In genomic region chr9:33320568-33321261, GRCh38 we compare ENCODE assay signal across 9 cellular contexts. TPM values are rescaled to one million over a fixed set of nuclear protein-coding genes. Genes with fewer than 3 reads are reported as not detected.
DNase-seq lines count a peak whose midpoint lies in the region; ATAC-seq and TF ChIP-seq lines count a peak whose summit lies in the region.
"Had no signal": no experiment of that assay in that cellular context is flagged by ENCODE, and none has a peak within 500 bp of the region (broad histone marks: within the 10 kb centered on the region; RNA-seq: fewer than 3 reads in every experiment).

No MANE protein-coding gene starts in this region.

- H4K91ac ChIP-seq in trophoblast cell (ENCODE audit: low read depth, low read length): no peak overlapping the region

- no peak overlapping the region for H3K18ac ChIP-seq in trophoblast cell (ENCODE audit: low read length)

- intact Hi-C loops in CD4-positive, alpha-beta memory T cell (cut with micrococcal nuclease): no loop called here
- intact Hi-C loops in PC-9 (cut with micrococcal nuclease; ENCODE audit: unreplicated experiment): loop anchor here (1.0 to 10.0 kb wide), 3 partner anchors 9 to 74 kb away; no protein-coding TSS in a partner anchor

- no peak for TF ChIP-seq CTCF in PC-9 (conservative IDR thresholded peaks at IDR 0.05)
- TF ChIP-seq CTCF in epithelial cell of proximal tubule (conservative IDR thresholded peaks at IDR 0.05; ENCODE audit: low read depth, low read length): no peak

- no peak overlapping the region for H3K9ac ChIP-seq in trophoblast cell (ENCODE audit: low read length)

- no peaks in the 10 kb centered on the region for H3K4me1 ChIP-seq in CD4-positive, alpha-beta memory T cell (ENCODE audit: insufficient read depth, low read length)
- H3K4me1 ChIP-seq in PC-9 (replicated peaks; ENCODE audit: insufficient read depth): peaks cover 39% of the 10 kb centered on the region
- H3K4me1 ChIP-seq in trophoblast cell (ENCODE audit: control insufficient read depth in 1 of 2, insufficient read depth in 2 of 2, low read length in 2 of 2): no peaks in the 10 kb centered on the region

- peaks cover 44% of the 10 kb centered on the region for H3F3A ChIP-seq in PC-9 (ENCODE audit: insufficient read depth, low read depth)

- DNase-seq in CD4-positive, alpha-beta memory T cell: no peak
- DNase-seq in PC-9: peak; percentile 37 to 90
- peak; percentile 65 for DNase-seq in epithelial cell of proximal tubule (ENCODE audit: low read depth)
- DNase-seq in trophoblast cell: peak; percentile 40 to 72
- DNase-seq in NCI-H2171 treated with DMSO at 0.1 percent for 48 hours (lab: John Stamatoyannopoulos, UW): no peak
- DNase-seq: naive B cell had no signal

- H3K27ac Mint-ChIP-seq in CD4-positive, alpha-beta memory T cell: peak overlapping the region in 4 of 7 donors; percentile 5 to 85 (median 42)

- H3K36me3 Mint-ChIP-seq in CD4-positive, alpha-beta memory T cell: peaks cover 60 to 66% of the 10 kb centered on the region in 2 donors

- WGBS in trophoblast cell (ENCODE audit: extremely low coverage, insufficient coverage, insufficient read length): no CpG with 5 or more reads among the region's 2 CpGs

- no peaks in the 10 kb centered on the region for H3K27me3 ChIP-seq in CD4-positive, alpha-beta memory T cell (ENCODE audit: insufficient read depth, low read length)
- H3K27me3 ChIP-seq in PC-9 (ENCODE audit: insufficient read depth, low read depth): no peaks in the 10 kb centered on the region
- no peaks in the 10 kb centered on the region for H3K27me3 ChIP-seq in trophoblast cell (ENCODE audit: insufficient read depth, low read length)

- H2AFZ ChIP-seq in PC-9 (no peak overlapping the region), trophoblast cell (ENCODE audit: insufficient read depth, low read length, poor library complexity) (no peak overlapping the region)

- peaks cover 59% of the 10 kb centered on the region for H3K36me3 ChIP-seq in CD4-positive, alpha-beta memory T cell (ENCODE audit: insufficient read depth, low read length)
- H3K36me3 ChIP-seq in PC-9 (ENCODE audit: low read depth) (peaks cover 27% of the 10 kb centered on the region), trophoblast cell (ENCODE audit: control insufficient read depth in 1 of 2, insufficient read depth in 2 of 2, low read length in 2 of 2) (peaks cover 35 to 38% of the 10 kb centered on the region in 2 experiments)

- POLR2A ChIA-PET in CD4-positive, alpha-beta memory T cell (lab: Charles Lee; ENCODE audit: partially characterized antibody): interaction anchor here (0.6 kb wide), 1 partner anchor 17 kb away, joined by 3 read pairs; no protein-coding TSS in a partner anchor
- POLR2A ChIA-PET in PC-9 (lab: Charles Lee; ENCODE audit: unreplicated experiment): interaction anchor here (0.5 to 0.8 kb wide), 7 partner anchors 30 to 1031 kb away, joined by 3 to 6 read pairs (median 4); partner anchors contain the start of gene NOL6

- H3K27ac ChIP-seq in CD4-positive, alpha-beta memory T cell (ENCODE audit: low read depth, low read length): no peak overlapping the region
- peak overlapping the region; percentile 99 for H3K27ac ChIP-seq in PC-9
- H3K27ac ChIP-seq in trophoblast cell (ENCODE audit: low read depth, low read length): no peak overlapping the region

- H2AK5ac ChIP-seq in trophoblast cell (ENCODE audit: low read length): no peak overlapping the region

- H3K4me3 Mint-ChIP-seq in CD4-positive, alpha-beta memory T cell: no peak overlapping the region
- H3K4me3 Mint-ChIP-seq: naive B cell had no signal

- no peaks in the 10 kb centered on the region; the same call in 1 of the 2 replicates for H3K9me2 ChIP-seq in PC-9 (ENCODE audit: insufficient read depth)

- no peaks in the 10 kb centered on the region for H3K79me2 ChIP-seq in PC-9 (ENCODE audit: low read depth)
- no peaks in the 10 kb centered on the region for H3K79me2 ChIP-seq in trophoblast cell (ENCODE audit: control insufficient read depth, insufficient read depth, low read length, poor library complexity)

- BruUV-seq in PC-9 (replicated peaks; lab: Mats Ljungman, UMichigan): no TSS peak

- H3K9me3 ChIP-seq in CD4-positive, alpha-beta memory T cell (ENCODE audit: control insufficient read depth in 1 of 2, low read length in 2 of 2): no peaks in the 10 kb centered on the region
- no peaks in the 10 kb centered on the region for H3K9me3 ChIP-seq in PC-9 (ENCODE audit: insufficient read depth, low read depth)
- peaks cover 1% of the 10 kb centered on the region for H3K9me3 ChIP-seq in trophoblast cell (ENCODE audit: insufficient read depth, low read depth, low read length)

- no peaks in the 10 kb centered on the region for H3K79me1 ChIP-seq in trophoblast cell (ENCODE audit: low read length)

- CTCF ChIA-PET in CD4-positive, alpha-beta memory T cell (lab: Charles Lee; ENCODE audit: partially characterized antibody): interaction anchor here (1.5 kb wide), 1 partner anchor 34 kb away, joined by 3 read pairs; no protein-coding TSS in a partner anchor
- CTCF ChIA-PET in PC-9 (lab: Charles Lee): interaction anchor here (1.1 to 1.3 kb wide), 2 partner anchors 132 to 303 kb away, joined by 3 read pairs; no protein-coding TSS in a partner anchor

- no peak for ATAC-seq in GM19328 (IDR thresholded peaks at IDR 0.05; ENCODE audit: unreplicated experiment)
- ATAC-seq in GM18867 (IDR thresholded peaks at IDR 0.05; ENCODE audit: unreplicated experiment): no peak
- ATAC-seq in GM21390 (IDR thresholded peaks at IDR 0.05; ENCODE audit: unreplicated experiment): no peak

- peak overlapping the region; percentile 65 for H3K4me2 ChIP-seq in PC-9
- H3K4me2 ChIP-seq in trophoblast cell (ENCODE audit: low read length): no peak overlapping the region

- H3K4ac ChIP-seq in trophoblast cell (ENCODE audit: low read depth, low read length): no peak overlapping the region

- no peak overlapping the region for H3K4me3 ChIP-seq in CD4-positive, alpha-beta memory T cell (ENCODE audit: low read length in 2 of 2)
- H3K4me3 ChIP-seq in PC-9 (peak overlapping the region; percentile 10; the same call in 1 of the 2 replicates), epithelial cell of proximal tubule (ENCODE audit: low read depth, low read length) (no peak overlapping the region), trophoblast cell (ENCODE audit: low read depth, low read length) (no peak overlapping the region)

- H4K8ac ChIP-seq in trophoblast cell (ENCODE audit: low read depth, low read length): no peak overlapping the region

- H3K23ac ChIP-seq in trophoblast cell (ENCODE audit: low read length): no peak overlapping the region

- H3K14ac ChIP-seq in trophoblast cell (ENCODE audit: low read length): no peak overlapping the region

- H3K9me3 Mint-ChIP-seq in CD4-positive, alpha-beta memory T cell: no peaks in the 10 kb centered on the region

- no peak overlapping the region for H4K12ac ChIP-seq in trophoblast cell (ENCODE audit: low read depth, low read length)

- H3K27me3 Mint-ChIP-seq in CD4-positive, alpha-beta memory T cell: no peaks in the 10 kb centered on the region
- H3K27me3 Mint-ChIP-seq: naive B cell had no signal

- no peak overlapping the region for H2BK5ac ChIP-seq in trophoblast cell (ENCODE audit: low read depth, low read length, poor library complexity)

- H2BK12ac ChIP-seq in trophoblast cell (ENCODE audit: low read length): no peak overlapping the region

- H3K4me1 Mint-ChIP-seq in CD4-positive, alpha-beta memory T cell: no peaks in the 10 kb centered on the region
- H3K4me1 Mint-ChIP-seq: naive B cell had no signal

- H4K20me1 ChIP-seq in PC-9 (ENCODE audit: insufficient read depth): no peaks in the 10 kb centered on the region

- H2BK120ac ChIP-seq in trophoblast cell (ENCODE audit: insufficient read depth, low read length, poor library complexity): no peak overlapping the region

RNA-seq across cellular contexts. Expression of gene NFX1, which starts 30.4 kb away (rescaled TPM):
- 10 to 100 TPM; 63.7 to 64.7 TPM for total RNA-seq in CD4-positive, alpha-beta memory T cell
- 10 to 100 TPM; 21.2 to 45.0 TPM for polyA plus RNA-seq in CD4-positive, alpha-beta memory T cell
- total RNA-seq in PC-9 (2021): 14.9 and 15.0 TPM in 2 replicates
- 14.2 and 15.6 TPM in 2 replicates for total RNA-seq in epithelial cell of proximal tubule
- polyA plus RNA-seq in trophoblast cell (2013): 18.2 and 18.8 TPM in 2 replicates

RNA-seq across cellular contexts. Expression of gene CHMP5, which starts 55.9 kb away (rescaled TPM):
- 10 to 100 TPM; 32.3 to 35.0 TPM for total RNA-seq in CD4-positive, alpha-beta memory T cell
- polyA plus RNA-seq in CD4-positive, alpha-beta memory T cell: 10 to 100 TPM; 44.3 to 59.9 TPM
- 63.0 and 78.2 TPM in 2 replicates for total RNA-seq in PC-9 (2021)
- 64.0 and 76.7 TPM in 2 replicates for total RNA-seq in epithelial cell of proximal tubule
- polyA plus RNA-seq in trophoblast cell (2013): 71.0 and 71.8 TPM in 2 replicates

RNA-seq across cellular contexts. Expression of gene BAG1, which starts 56.2 kb away (rescaled TPM):
- total RNA-seq in CD4-positive, alpha-beta memory T cell: 10 to 100 TPM; 53.5 to 56.3 TPM
- 10 to 100 TPM; 70.9 to 84.9 TPM for polyA plus RNA-seq in CD4-positive, alpha-beta memory T cell
- total RNA-seq in PC-9 (2021) (21.9 and 35.5 TPM in 2 replicates), epithelial cell of proximal tubule (33.7 and 38.5 TPM in 2 replicates)
- 35.5 and 36.7 TPM in 2 replicates for polyA plus RNA-seq in trophoblast cell (2013)

Comparison
In these comparisons a context has a peak if more than half of its experiments do, and no peak if none do; other contexts are left out.
1. DNase-seq: peak in PC-9 (2 of 2), epithelial cell of proximal tubule (single experiment) and trophoblast cell (2 of 2); none in CD4-positive, alpha-beta memory T cell (0 of 5) and NCI-H2171 treated with DMSO at 0.1 percent for 48 hours (single experiment).